Comparison of ENCODE assay signal across 9 cellular contexts in genomic region chr6:36245572-36246031, GRCh38. TPM values are rescaled to one million over a fixed set of nuclear protein-coding genes. Genes with fewer than 3 reads are reported as not detected.
A peak's percentile ranks its signal among the peaks of the same experiment; 100 is the strongest.
DNase-seq lines count a peak whose midpoint lies in the region; ATAC-seq and TF ChIP-seq lines count a peak whose summit lies in the region.
"Had no signal": no experiment of that assay in that cellular context is flagged by ENCODE, and none has a peak within 500 bp of the region (broad histone marks: within the 10 kb centered on the region; RNA-seq: fewer than 3 reads in every experiment).

No MANE protein-coding gene starts in this region.

- peaks cover 54% of the 10 kb centered on the region for H3K4me1 ChIP-seq in DOHH2 (ENCODE audit: control insufficient read depth, low read length)
- peaks cover 9% of the 10 kb centered on the region for H3K4me1 ChIP-seq in body of pancreas

- no peak overlapping the region for H3K27ac ChIP-seq in DOHH2 (ENCODE audit: low read depth, low read length)
- no peak overlapping the region for H3K27ac ChIP-seq in body of pancreas

- intact Hi-C loops in body of pancreas (cut with DNase I): no loop called here

- H3K27me3 Mint-ChIP-seq in mesothelial cell of epicardium (ENCODE audit: low read depth): no peaks in the 10 kb centered on the region

- peak overlapping the region; percentile 48 for H3K27ac Mint-ChIP-seq in mesothelial cell of epicardium

- H3K36me3 ChIP-seq in DOHH2 (ENCODE audit: control insufficient read depth, low read length) (no peaks in the 10 kb centered on the region), body of pancreas (replicated peaks in 1 of 2; ENCODE audit: insufficient read depth in 1 of 2, low read depth in 2 of 2) (no peaks in the 10 kb centered on the region)

- no peaks in the 10 kb centered on the region for H3K36me3 Mint-ChIP-seq in mesothelial cell of epicardium

- no peaks in the 10 kb centered on the region for H3K9me3 Mint-ChIP-seq in mesothelial cell of epicardium

- peak; percentile 40 for ATAC-seq in body of pancreas
- no peak for ATAC-seq in HG03280 (IDR thresholded peaks at IDR 0.05; ENCODE audit: unreplicated experiment)
- no peak for ATAC-seq in HG02870 (IDR thresholded peaks at IDR 0.05; ENCODE audit: unreplicated experiment)

- no peaks in the 10 kb centered on the region for H3K9me2 ChIP-seq in DOHH2 (replicated peaks; ENCODE audit: control insufficient read depth, low read length)

- no peak for TF ChIP-seq POLR2A in body of pancreas (IDR thresholded peaks at IDR 0.05)

- peaks cover 7% of the 10 kb centered on the region for H3K27me3 ChIP-seq in DOHH2 (ENCODE audit: control insufficient read depth, low read length)
- no peaks in the 10 kb centered on the region for H3K27me3 ChIP-seq in body of pancreas

- peak overlapping the region; percentile 42 for H3K4me2 ChIP-seq in DOHH2 (ENCODE audit: low read length)

- H3K4me3 Mint-ChIP-seq in mesothelial cell of epicardium: no peak overlapping the region

- peak; percentile 29 for DNase-seq in HT-29 (ENCODE audit: low spot score)
- DNase-seq in body of pancreas: peak; percentile 24 to 48 (median 28)
- DNase-seq in mesothelial cell of epicardium (ENCODE audit: low spot score in 2 of 2, unreplicated experiment in 2 of 2): no peak
- no peak for DNase-seq in DMS153 treated with DMSO at 0.1 percent for 48 hours (lab: John Stamatoyannopoulos, UW; ENCODE audit: unreplicated experiment)
- DNase-seq in SW 1271 (lab: John Stamatoyannopoulos, UW): no peak

- H3K79me2 ChIP-seq in DOHH2 (ENCODE audit: control insufficient read depth, low read length): no peaks in the 10 kb centered on the region

- peaks cover 34% of the 10 kb centered on the region for H3K4me1 Mint-ChIP-seq in mesothelial cell of epicardium

- WGBS in body of pancreas, 2 donors: 25 to 32% methylated on average over 7 to 8 of the region's 8 CpGs

- peaks cover 6% of the 10 kb centered on the region; the same call in 1 of the 2 replicates for H3F3A ChIP-seq in DOHH2 (ENCODE audit: control insufficient read depth, insufficient read depth)

- TF ChIP-seq CTCF in DOHH2 (IDR thresholded peaks at IDR 0.05; ENCODE audit: low read depth, low read length, poor library complexity, severe bottlenecking): peak; percentile 87
- TF ChIP-seq CTCF in body of pancreas (IDR thresholded peaks at IDR 0.05): peak in 4 of 7 experiments; percentile 17 to 33 (median 22)
- no peak for TF ChIP-seq CTCF in mesothelial cell of epicardium (IDR thresholded peaks at IDR 0.05; ENCODE audit: unreplicated experiment)

- H3K9me3 ChIP-seq in DOHH2 (ENCODE audit: control insufficient read depth, insufficient read depth, low read length) (no peaks in the 10 kb centered on the region), body of pancreas (no peaks in the 10 kb centered on the region)

- no peaks in the 10 kb centered on the region for H4K20me1 ChIP-seq in DOHH2 (ENCODE audit: control insufficient read depth, insufficient read depth, low read depth, low read length)

- H3K4me3 ChIP-seq in DOHH2 (ENCODE audit: low read length) (peak overlapping the region; percentile 4; the same call in 1 of the 2 replicates), body of pancreas (no peak overlapping the region)

RNA-seq across cellular contexts. Expression of gene PNPLA1, which starts 24.3 kb away (rescaled TPM):
- total RNA-seq in HT-29 (2014; rRNA removed; shearing (Covaris generic)): 0.23 and 0.38 TPM in 2 replicates
- total RNA-seq in body of pancreas (not detected), mesothelial cell of epicardium (0.14 TPM in 1 of 3 replicates, not detected in the others)
- total RNA-seq: LHCN-M2 had no signal

RNA-seq across cellular contexts. Expression of gene BRPF3, which starts 49.1 kb away (rescaled TPM):
- total RNA-seq in HT-29 (2014; rRNA removed; shearing (Covaris generic)): 26.2 and 32.6 TPM in 2 replicates
- 10 to 100 TPM; 24.9 to 27.0 TPM for total RNA-seq in body of pancreas
- 54.1 to 58.6 TPM (median 57.3 TPM) in 3 replicates for total RNA-seq in mesothelial cell of epicardium

Comparison
In these comparisons a context has a peak if more than half of its experiments do, and no peak if none do; other contexts are left out.
1. DNase-seq: peak in HT-29 (single experiment) and body of pancreas (4 of 4); none in mesothelial cell of epicardium (0 of 2), DMS153 treated with DMSO at 0.1 percent for 48 hours (single experiment) and SW 1271 (0 of 2).